ENCODE assay signal across 15 cellular contexts in the genomic region with DNA sequence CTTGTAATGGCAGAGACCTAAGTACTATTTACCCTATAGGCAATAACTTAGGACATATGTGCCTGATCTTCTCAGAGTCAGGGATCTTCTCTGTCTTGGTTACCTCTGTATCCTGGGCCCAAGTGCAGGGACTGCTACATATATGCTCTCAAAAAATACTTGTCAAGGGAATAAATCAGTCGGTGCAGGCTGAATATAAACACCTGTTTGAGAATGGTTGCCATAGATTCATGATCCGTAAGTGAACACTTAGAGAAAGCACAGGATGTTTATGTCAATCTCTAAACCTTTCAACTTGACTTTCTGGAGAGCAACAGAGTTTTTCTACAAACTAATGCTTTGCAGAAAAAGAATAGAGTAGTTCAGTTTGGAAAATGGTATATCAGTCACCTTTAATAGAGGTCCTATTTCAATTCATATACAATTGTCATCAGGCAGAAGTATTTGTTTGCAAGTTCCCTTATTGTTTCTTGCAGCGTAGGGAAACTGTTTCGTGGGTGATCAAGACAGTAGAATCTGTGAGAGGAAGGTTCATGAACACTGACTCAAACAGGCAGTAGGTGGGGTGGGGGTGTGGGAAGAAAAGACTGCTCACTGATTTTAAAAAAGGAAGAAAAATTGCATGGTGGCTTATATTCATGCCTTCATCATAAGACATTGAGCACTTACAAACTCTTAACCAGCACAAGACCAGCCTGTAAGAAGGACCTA. TPM values are rescaled to one million over a fixed set of nuclear protein-coding genes. Genes with fewer than 3 reads are reported as not detected.
DNase-seq lines count a peak whose midpoint lies in the region; ATAC-seq lines count a peak whose summit lies in the region.
"Had no signal": no experiment of that assay in that cellular context is flagged by ENCODE, and none has a peak within 500 bp of the region (broad histone marks: within the 10 kb centered on the region; RNA-seq: fewer than 3 reads in every experiment).

No MANE protein-coding gene starts in this region.

- peaks cover 21 to 25% (median 22%) of the 10 kb centered on the region in 4 donors for H3K4me1 Mint-ChIP-seq in CD4-positive, alpha-beta memory T cell
- peaks cover 18% of the 10 kb centered on the region for H3K4me1 Mint-ChIP-seq in T-helper 17 cell

- ATAC-seq in T-helper 17 cell (peak; percentile 76), GM18873 (IDR thresholded peaks at IDR 0.05; ENCODE audit: low FRiP score, unreplicated experiment) (no peak), sciatic nerve (no peak), HG03159 (IDR thresholded peaks at IDR 0.05; ENCODE audit: unreplicated experiment) (no peak)

- peak overlapping the region; percentile 40 to 96 (median 91) for H3K27ac Mint-ChIP-seq in CD4-positive, alpha-beta memory T cell
- H3K27ac Mint-ChIP-seq in T-helper 17 cell = peak overlapping the region; percentile 84
- H3K27ac Mint-ChIP-seq: activated naive CD8-positive, alpha-beta T cell treated with anti-CD3 and anti-CD28 coated beads, Interleukin-2, amount 10 ng/mL, durations not matched to agents 7 days and 5 days had no signal

- H3K36me3 Mint-ChIP-seq in CD4-positive, alpha-beta memory T cell = no peaks in the 10 kb centered on the region
- peaks cover 2% of the 10 kb centered on the region for H3K36me3 Mint-ChIP-seq in T-helper 17 cell (ENCODE audit: low read depth)
- H3K36me3 Mint-ChIP-seq: activated naive CD8-positive, alpha-beta T cell treated with anti-CD3 and anti-CD28 coated beads, Interleukin-2, amount 10 ng/mL, durations not matched to agents 7 days and 5 days had no signal

- H3K4me3 Mint-ChIP-seq in CD4-positive, alpha-beta memory T cell = peak overlapping the region; percentile 22 to 73 (median 60)
- peak overlapping the region; percentile 12 for H3K4me3 Mint-ChIP-seq in T-helper 17 cell
- H3K4me3 Mint-ChIP-seq: activated naive CD8-positive, alpha-beta T cell treated with anti-CD3 and anti-CD28 coated beads, Interleukin-2, amount 10 ng/mL, durations not matched to agents 7 days and 5 days had no signal

- peak; percentile 59 for DNase-seq in NCI-H510A treated with DMSO at 0.1 percent for 48 hours (lab: John Stamatoyannopoulos, UW)
- DNase-seq in NCI-H510A (lab: John Stamatoyannopoulos, UW) = no peak
- peak in 4 of 5 donors; percentile 26 to 55 (median 40) for DNase-seq in CD4-positive, alpha-beta memory T cell
- no peak for DNase-seq in T-helper 17 cell
- DNase-seq in head of caudate nucleus = peak in 26 of 42 donors; percentile 9 to 78 (median 41)
- no peak for DNase-seq in sciatic nerve (ENCODE audit: low spot score)
- DNase-seq: activated naive CD8-positive, alpha-beta T cell treated with anti-CD3 and anti-CD28 coated beads, Interleukin-2, amount 10 ng/mL, durations not matched to agents 7 days and 5 days; effector CD4-positive, alpha-beta T cell; NCI-H1694; NCI-H82 had no signal

- POLR2A ChIA-PET in CD4-positive, alpha-beta memory T cell (lab: Charles Lee; ENCODE audit: partially characterized antibody) = no interaction called here

- H3K4me3 ChIP-seq in CD4-positive, alpha-beta memory T cell (ENCODE audit: low read length in 2 of 2) = no peak overlapping the region
- H3K4me3 ChIP-seq: A549, breast epithelium had no signal

- H3K36me3 ChIP-seq in CD4-positive, alpha-beta memory T cell (ENCODE audit: insufficient read depth, low read length) = no peaks in the 10 kb centered on the region
- H3K36me3 ChIP-seq: breast epithelium had no signal

- intact Hi-C loops in CD4-positive, alpha-beta memory T cell (cut with micrococcal nuclease) = loop anchor here (1.0 kb wide), 1 partner anchor 20 kb away; the partner anchor contains the start of gene MRPL42
- intact Hi-C loops in head of caudate nucleus (cut with DNase I) = loop anchor here (10.0 kb wide), 1 partner anchor 227 kb away; the partner anchor contains the start of gene CRADD
- intact Hi-C loops in sciatic nerve (cut with DNase I) = no loop called here

- peaks cover 28% of the 10 kb centered on the region for H3K4me1 ChIP-seq in CD4-positive, alpha-beta memory T cell (ENCODE audit: insufficient read depth, low read length)
- H3K4me1 ChIP-seq: breast epithelium, parathyroid adenoma had no signal

- peaks cover 1% of the 10 kb centered on the region in 2 donors for H3K27me3 Mint-ChIP-seq in CD4-positive, alpha-beta memory T cell
- no peaks in the 10 kb centered on the region for H3K27me3 Mint-ChIP-seq in T-helper 17 cell
- H3K27me3 Mint-ChIP-seq: activated naive CD8-positive, alpha-beta T cell treated with anti-CD3 and anti-CD28 coated beads, Interleukin-2, amount 10 ng/mL, durations not matched to agents 7 days and 5 days had no signal

- no peaks in the 10 kb centered on the region for H3K9me3 ChIP-seq in CD4-positive, alpha-beta memory T cell (ENCODE audit: control insufficient read depth in 1 of 2, low read length in 2 of 2)
- no peaks in the 10 kb centered on the region for H3K9me3 ChIP-seq in T-helper 17 cell (ENCODE audit: control insufficient read depth, low read length, poor library complexity, severe bottlenecking)
- H3K9me3 ChIP-seq: A549, breast epithelium had no signal

- peak overlapping the region; percentile 23 for H3K27ac ChIP-seq in CD4-positive, alpha-beta memory T cell (ENCODE audit: low read depth, low read length)
- H3K27ac ChIP-seq: A549, breast epithelium, parathyroid adenoma had no signal

- H3K9me3 Mint-ChIP-seq in CD4-positive, alpha-beta memory T cell = no peaks in the 10 kb centered on the region

- H3K27me3 ChIP-seq in CD4-positive, alpha-beta memory T cell (ENCODE audit: insufficient read depth, low read length) = no peaks in the 10 kb centered on the region
- H3K27me3 ChIP-seq: breast epithelium had no signal

- CTCF ChIA-PET in CD4-positive, alpha-beta memory T cell (lab: Charles Lee; ENCODE audit: partially characterized antibody) = interaction anchor here (0.7 kb wide), 2 partner anchors 13 to 463 kb away, joined by 3 to 4 read pairs; no protein-coding TSS in a partner anchor

RNA-seq across cellular contexts. Expression of gene UBE2N, which starts 6.0 kb away (rescaled TPM):
- 10 to 100 TPM; 71.2 to 72.8 TPM for total RNA-seq in CD4-positive, alpha-beta memory T cell
- 100 to 1,000 TPM; 199 to 227 TPM for polyA plus RNA-seq in CD4-positive, alpha-beta memory T cell
- 10 to 100 TPM; 94.1 to 99.6 TPM for total RNA-seq in T-helper 17 cell
- total RNA-seq in sciatic nerve = 58.4 TPM

RNA-seq across cellular contexts. Expression of gene MRPL42, which starts 19.6 kb away (rescaled TPM):
- total RNA-seq in CD4-positive, alpha-beta memory T cell = 10 to 100 TPM; 40.1 to 43.2 TPM
- polyA plus RNA-seq in CD4-positive, alpha-beta memory T cell = 10 to 100 TPM; 75.7 to 92.8 TPM
- total RNA-seq in T-helper 17 cell (10 to 100 TPM; 34.7 to 39.9 TPM), sciatic nerve (41.4 TPM)

Comparison
In these comparisons a context has a peak if more than half of its experiments do, and no peak if none do; other contexts are left out.
1. DNase-seq: peak in NCI-H510A treated with DMSO at 0.1 percent for 48 hours (single experiment), CD4-positive, alpha-beta memory T cell (4 of 5) and head of caudate nucleus (26 of 42); none in NCI-H510A (single experiment), T-helper 17 cell (0 of 3) and sciatic nerve (single experiment).